8 cellular contexts compared by ENCODE assay signal in genomic region chr11:66336234-66337102, GRCh38. TPM values are rescaled to one million over a fixed set of nuclear protein-coding genes. Genes with fewer than 3 reads are reported as not detected.
DNase-seq lines count a peak whose midpoint lies in the region; ATAC-seq and TF ChIP-seq lines count a peak whose summit lies in the region.

A gene with protein sequence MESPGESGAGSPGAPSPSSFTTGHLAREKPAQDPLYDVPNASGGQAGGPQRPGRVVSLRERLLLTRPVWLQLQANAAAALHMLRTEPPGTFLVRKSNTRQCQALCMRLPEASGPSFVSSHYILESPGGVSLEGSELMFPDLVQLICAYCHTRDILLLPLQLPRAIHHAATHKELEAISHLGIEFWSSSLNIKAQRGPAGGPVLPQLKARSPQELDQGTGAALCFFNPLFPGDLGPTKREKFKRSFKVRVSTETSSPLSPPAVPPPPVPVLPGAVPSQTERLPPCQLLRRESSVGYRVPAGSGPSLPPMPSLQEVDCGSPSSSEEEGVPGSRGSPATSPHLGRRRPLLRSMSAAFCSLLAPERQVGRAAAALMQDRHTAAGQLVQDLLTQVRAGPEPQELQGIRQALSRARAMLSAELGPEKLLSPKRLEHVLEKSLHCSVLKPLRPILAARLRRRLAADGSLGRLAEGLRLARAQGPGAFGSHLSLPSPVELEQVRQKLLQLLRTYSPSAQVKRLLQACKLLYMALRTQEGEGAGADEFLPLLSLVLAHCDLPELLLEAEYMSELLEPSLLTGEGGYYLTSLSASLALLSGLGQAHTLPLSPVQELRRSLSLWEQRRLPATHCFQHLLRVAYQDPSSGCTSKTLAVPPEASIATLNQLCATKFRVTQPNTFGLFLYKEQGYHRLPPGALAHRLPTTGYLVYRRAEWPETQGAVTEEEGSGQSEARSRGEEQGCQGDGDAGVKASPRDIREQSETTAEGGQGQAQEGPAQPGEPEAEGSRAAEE (minus strand): TSS chr11:66336434. CDS start chr11:66336402, 32 bp downstream.

- no peak within 1 kb of the TSS for H3K27ac ChIP-seq in DOHH2 (ENCODE audit: low read depth, low read length)
- H3K27ac ChIP-seq in cingulate gyrus (ENCODE audit: low read depth, low read length): peak within 1 kb of the TSS; percentile 61
- peak within 1 kb of the TSS; percentile 98 for H3K27ac ChIP-seq in smooth muscle cell (ENCODE audit: low read depth)

- H3K4me1 ChIP-seq in DOHH2 (ENCODE audit: control insufficient read depth, low read length) (peaks cover 9% of the 10 kb centered on the region), smooth muscle cell (ENCODE audit: low read depth) (peaks cover 16% of the 10 kb centered on the region)

- H3K27me3 ChIP-seq in DOHH2 (ENCODE audit: control insufficient read depth, low read length): no peaks in the 10 kb centered on the region
- no peaks in the 10 kb centered on the region for H3K27me3 ChIP-seq in kidney epithelial cell (ENCODE audit: control insufficient read depth, insufficient read depth, low read length)
- H3K27me3 ChIP-seq in smooth muscle cell (ENCODE audit: low read depth): no peaks in the 10 kb centered on the region

- H3K36me3 ChIP-seq in DOHH2 (ENCODE audit: control insufficient read depth, low read length) (peaks cover 39% of the 10 kb centered on the region), kidney epithelial cell (ENCODE audit: control insufficient read depth, insufficient read depth, low read length) (peaks cover under 1% of the 10 kb centered on the region), smooth muscle cell (ENCODE audit: low read depth) (no peaks in the 10 kb centered on the region)

- peak within 1 kb of the TSS; percentile 95 for H3K9ac ChIP-seq in smooth muscle cell (ENCODE audit: low read depth)

- peak; percentile 99 for DNase-seq in T1000 (lab: John Stamatoyannopoulos, UW)
- peak; percentile 94 for DNase-seq in kidney epithelial cell (ENCODE audit: low read depth)
- peak; percentile 71 for DNase-seq in smooth muscle cell (lab: John Stamatoyannopoulos, UW; ENCODE audit: unreplicated experiment)
- DNase-seq in cortex of kidney (lab: John Stamatoyannopoulos, UW): no peak

- no peak within 1 kb of the TSS for H2AFZ ChIP-seq in smooth muscle cell (ENCODE audit: low read depth)

- H3K9me3 ChIP-seq in DOHH2 (ENCODE audit: control insufficient read depth, insufficient read depth, low read length) (no peaks in the 10 kb centered on the region), smooth muscle cell (replicated peaks; ENCODE audit: low read depth) (no peaks in the 10 kb centered on the region)

- TF ChIP-seq CTCF in DOHH2 (IDR thresholded peaks at IDR 0.05; ENCODE audit: low read depth, low read length, poor library complexity, severe bottlenecking): peak; percentile 37
- peak; percentile 41; the same call in 1 of the 2 replicates for TF ChIP-seq CTCF in LNCAP (IDR thresholded peaks at IDR 0.05)
- peak; percentile 7 for TF ChIP-seq CTCF in kidney epithelial cell (IDR thresholded peaks at IDR 0.05; ENCODE audit: insufficient read depth, low read length, poor library complexity, severe bottlenecking)
- peak; percentile 24 for TF ChIP-seq CTCF in smooth muscle cell (IDR thresholded peaks at IDR 0.05; ENCODE audit: borderline replicate concordance, insufficient read depth, poor library complexity, severe bottlenecking)

- peak; percentile 62 for ATAC-seq in GM21390 (IDR thresholded peaks at IDR 0.05; ENCODE audit: unreplicated experiment)

- no peak within 1 kb of the TSS for H3K4me2 ChIP-seq in DOHH2 (ENCODE audit: low read length)
- H3K4me2 ChIP-seq in smooth muscle cell: peak within 1 kb of the TSS; percentile 89

- H3K79me2 ChIP-seq in DOHH2 (ENCODE audit: control insufficient read depth, low read length) (no peaks in the 10 kb centered on the region), smooth muscle cell (ENCODE audit: low read depth) (peaks cover 9% of the 10 kb centered on the region)

- H3F3A ChIP-seq in DOHH2 (ENCODE audit: control insufficient read depth, insufficient read depth) (no peaks in the 10 kb centered on the region), smooth muscle cell (ENCODE audit: low read depth) (peaks cover 16% of the 10 kb centered on the region)

- no peak within 1 kb of the TSS for H3K4me3 ChIP-seq in DOHH2 (ENCODE audit: low read length)
- peak within 1 kb of the TSS; percentile 63 for H3K4me3 ChIP-seq in kidney epithelial cell (ENCODE audit: low read depth, low read length)
- H3K4me3 ChIP-seq in smooth muscle cell: peak within 1 kb of the TSS; percentile 64

- 7% methylated on average over 22 of the region's 22 CpGs for WGBS in smooth muscle cell (ENCODE audit: low lambda C conversion rate)

- no peaks in the 10 kb centered on the region for H3K9me2 ChIP-seq in DOHH2 (replicated peaks; ENCODE audit: control insufficient read depth, low read length)

- no peaks in the 10 kb centered on the region for H4K20me1 ChIP-seq in DOHH2 (ENCODE audit: control insufficient read depth, insufficient read depth, low read depth, low read length)
- H4K20me1 ChIP-seq in smooth muscle cell (ENCODE audit: low read depth): peaks cover 4% of the 10 kb centered on the region

RNA-seq across cellular contexts. Expression of the gene that starts here (rescaled TPM):
- total RNA-seq in kidney epithelial cell: 3.1 and 3.8 TPM in 2 replicates
- total RNA-seq in smooth muscle cell: 7.5 and 18.0 TPM in 2 replicates
- 15.3 and 18.3 TPM in 2 replicates for polyA plus RNA-seq in smooth muscle cell
